ENCODE assay signal across 10 cellular contexts in the genomic region with DNA sequence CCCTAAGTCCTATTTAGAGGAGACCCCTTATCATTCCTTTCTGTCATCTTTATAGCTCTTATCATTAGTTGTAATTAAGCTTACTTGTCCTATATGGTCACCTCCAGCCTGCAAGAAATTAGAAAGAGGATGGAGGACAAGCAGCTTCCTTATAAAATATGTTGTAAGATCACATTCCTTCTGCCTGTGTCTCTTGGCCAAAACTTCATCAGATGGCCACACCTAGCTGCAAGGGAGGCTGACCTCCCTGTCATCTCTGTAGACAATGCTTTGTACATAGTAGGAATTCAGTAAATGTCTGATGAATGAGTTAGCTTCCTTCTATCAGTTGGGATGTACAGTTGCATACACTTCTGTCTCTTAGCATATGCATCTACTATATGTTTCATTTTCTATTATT. TPM values are rescaled to one million over a fixed set of nuclear protein-coding genes. Genes with fewer than 3 reads are reported as not detected.
DNase-seq lines count a peak whose midpoint lies in the region; ATAC-seq and TF ChIP-seq lines count a peak whose summit lies in the region.
"Had no signal": no experiment of that assay in that cellular context is flagged by ENCODE, and none has a peak within 500 bp of the region (broad histone marks: within the 10 kb centered on the region; RNA-seq: fewer than 3 reads in every experiment).

No MANE protein-coding gene starts in this region.

- peak overlapping the region; percentile 93 for H3K4me3 Mint-ChIP-seq in CD4-positive, alpha-beta T cell
- H3K4me3 Mint-ChIP-seq in mesothelial cell of epicardium, result peak overlapping the region; percentile 77

- no peak overlapping the region for H4K8ac ChIP-seq in IMR-90 (ENCODE audit: low read depth in 2 of 2, low read length in 2 of 2)

- H4K20me1 ChIP-seq in IMR-90 (ENCODE audit: insufficient read depth, low read length) (peaks cover 5% of the 10 kb centered on the region; the same call in 1 of the 2 replicates), mammary epithelial cell (ENCODE audit: insufficient read depth, low read length) (no peaks in the 10 kb centered on the region)

- no peak overlapping the region for H3K4ac ChIP-seq in IMR-90 (ENCODE audit: low read depth, low read length)

- TF ChIP-seq RAD21 in IMR-90 (IDR thresholded peaks at IDR 0.05; ENCODE audit: low read length), result no peak

- H3K27ac Mint-ChIP-seq in CD4-positive, alpha-beta T cell, result peak overlapping the region; percentile 88
- peak overlapping the region; percentile 77 for H3K27ac Mint-ChIP-seq in mesothelial cell of epicardium

- H2BK5ac ChIP-seq in IMR-90 (ENCODE audit: low read depth, low read length, poor library complexity, severe bottlenecking), result no peak overlapping the region

- CTCF ChIA-PET in CD4-positive, alpha-beta T cell (lab: Charles Lee), result no interaction called here
- CTCF ChIA-PET in IMR-90 (lab: Yijun Ruan, JAX) (interaction anchor here (0.6 kb wide), 1 partner anchor 144 kb away, joined by 3 read pairs; no protein-coding TSS in a partner anchor), mammary epithelial cell (lab: Charles Lee; ENCODE audit: low non-redundant PET) (interaction anchor here (0.6 kb wide), 1 partner anchor 57 kb away, joined by 3 read pairs; a partner anchor contains a TSS)

- peaks cover 77% of the 10 kb centered on the region for H3K36me3 Mint-ChIP-seq in CD4-positive, alpha-beta T cell (ENCODE audit: low read depth)
- H3K36me3 Mint-ChIP-seq in mesothelial cell of epicardium, result peaks cover 44% of the 10 kb centered on the region

- H3K9me3 Mint-ChIP-seq in CD4-positive, alpha-beta T cell, result no peaks in the 10 kb centered on the region
- peaks cover 8% of the 10 kb centered on the region for H3K9me3 Mint-ChIP-seq in mesothelial cell of epicardium

- no peak overlapping the region for H2AK5ac ChIP-seq in IMR-90 (ENCODE audit: low read depth, low read length)

- H2AK9ac ChIP-seq in IMR-90 (replicated peaks; ENCODE audit: low read depth, low read length, poor library complexity), result no peak overlapping the region

- no peak overlapping the region for H2AFZ ChIP-seq in IMR-90 (replicated peaks; ENCODE audit: low read length, poor library complexity)
- no peak overlapping the region for H2AFZ ChIP-seq in mammary epithelial cell (ENCODE audit: low read depth, low read length)

- TF ChIP-seq POLR2A in IMR-90 (IDR thresholded peaks at IDR 0.05; ENCODE audit: low read depth, low read length), result no peak
- no peak for TF ChIP-seq POLR2A in adrenal gland (IDR thresholded peaks at IDR 0.05)

- no peak overlapping the region for H3K14ac ChIP-seq in IMR-90 (replicated peaks; ENCODE audit: low read depth, low read length)

- no peak overlapping the region for H2BK15ac ChIP-seq in IMR-90 (ENCODE audit: low read depth, low read length)

- H3K9me1 ChIP-seq in IMR-90 (ENCODE audit: insufficient read depth, low read length), result peaks cover 7% of the 10 kb centered on the region

- H3K18ac ChIP-seq in IMR-90 (ENCODE audit: low read depth, low read length), result no peak overlapping the region

- dilution Hi-C loops in IMR-90 (cut with HindIII; ENCODE audit: low sequenced_read_pairs, unreplicated experiment) (no loop called here), mammary epithelial cell (cut with HindIII; ENCODE audit: low sequenced_read_pairs) (loop anchor here (25.0 kb wide), 1 partner anchor 164 kb away; no protein-coding TSS in a partner anchor)

- H3K36me3 ChIP-seq in IMR-90 (ENCODE audit: control insufficient read depth, insufficient read depth, low read length) (peaks cover 31% of the 10 kb centered on the region), mammary epithelial cell (ENCODE audit: insufficient read depth, low read length) (peaks cover 39% of the 10 kb centered on the region), adrenal gland (replicated peaks in 1 of 2) (peaks cover 0 to 51% of the 10 kb centered on the region in 2 donors)

- no peak for TF ChIP-seq CTCF in CD4-positive, alpha-beta T cell (IDR thresholded peaks at IDR 0.05)
- TF ChIP-seq CTCF in IMR-90 (conservative IDR thresholded peaks at IDR 0.05; ENCODE audit: low read depth, low read length) (no peak), mammary epithelial cell (conservative IDR thresholded peaks at IDR 0.05 in 1 of 2, IDR thresholded peaks at IDR 0.05 in 1 of 2; ENCODE audit: extremely low read depth in 1 of 2, insufficient read depth in 1 of 2, low read depth in 1 of 2, low read length in 2 of 2) (no peak), mesothelial cell of epicardium (IDR thresholded peaks at IDR 0.05; ENCODE audit: unreplicated experiment) (no peak), adrenal gland (IDR thresholded peaks at IDR 0.05) (no peak)

- H3K56ac ChIP-seq in IMR-90 (ENCODE audit: extremely low read depth, insufficient read depth, low read length), result no peak overlapping the region

- intact Hi-C loops in CD4-positive, alpha-beta T cell (cut with DNase I, micrococcal nuclease), result no loop called here
- intact Hi-C loops in IMR-90 (cut with micrococcal nuclease) (no loop called here), mammary epithelial cell (cut with micrococcal nuclease) (no loop called here), adrenal gland (cut with DNase I) (no loop called here)

- peaks cover 50% of the 10 kb centered on the region for H3K4me1 Mint-ChIP-seq in CD4-positive, alpha-beta T cell (ENCODE audit: low read depth)
- peaks cover 18% of the 10 kb centered on the region for H3K4me1 Mint-ChIP-seq in mesothelial cell of epicardium

- H3K9me3 ChIP-seq in CD4-positive, alpha-beta T cell (ENCODE audit: control insufficient read depth, low read length), result no peaks in the 10 kb centered on the region
- H3K9me3 ChIP-seq in IMR-90 (ENCODE audit: control insufficient read depth, insufficient read depth, low read length) (no peaks in the 10 kb centered on the region), mammary epithelial cell (replicated peaks; ENCODE audit: insufficient read depth, low read length) (no peaks in the 10 kb centered on the region), adrenal gland (replicated peaks in 1 of 3) (no peaks in the 10 kb centered on the region)

- in situ Hi-C loops in IMR-90 (cut with MboI; ENCODE audit: low sequenced_read_pairs) (no loop called here), mammary epithelial cell (cut with MboI; ENCODE audit: low sequenced_read_pairs in 2 of 2) (no loop called here)

- H3K27ac ChIP-seq in CD4-positive, alpha-beta T cell (ENCODE audit: low read depth, low read length), result no peak overlapping the region
- H3K27ac ChIP-seq in IMR-90 (ENCODE audit: insufficient read depth, low read length) (no peak overlapping the region), mammary epithelial cell (ENCODE audit: insufficient read depth, low read depth, low read length) (no peak overlapping the region), adrenal gland (no peak overlapping the region)
- H3K27ac ChIP-seq: brain microvascular endothelial cell had no signal

- H2BK20ac ChIP-seq in IMR-90 (ENCODE audit: low read depth, low read length), result no peak overlapping the region

- no peaks in the 10 kb centered on the region for H3K27me3 ChIP-seq in CD4-positive, alpha-beta T cell (ENCODE audit: control insufficient read depth, insufficient read depth, low read length)
- H3K27me3 ChIP-seq in IMR-90 (ENCODE audit: control insufficient read depth, insufficient read depth, low read length), result no peaks in the 10 kb centered on the region
- H3K27me3 ChIP-seq in mammary epithelial cell (ENCODE audit: insufficient read depth, low read length), result no peaks in the 10 kb centered on the region
- no peaks in the 10 kb centered on the region for H3K27me3 ChIP-seq in adrenal gland
- H3K27me3 ChIP-seq: brain microvascular endothelial cell had no signal

- no peak overlapping the region for H2BK120ac ChIP-seq in IMR-90 (ENCODE audit: low read depth, low read length)

- H3K23ac ChIP-seq in IMR-90 (ENCODE audit: low read depth, low read length), result peak overlapping the region; percentile 48

- H3K79me1 ChIP-seq in IMR-90 (ENCODE audit: low read depth in 1 of 2, low read length in 2 of 2), result peaks cover 30 to 54% of the 10 kb centered on the region in 2 experiments

- H3K4me1 ChIP-seq in IMR-90 (ENCODE audit: control insufficient read depth, insufficient read depth, low read length), result peaks cover 6% of the 10 kb centered on the region; the same call in 1 of the 2 replicates
- peaks cover 22% of the 10 kb centered on the region for H3K4me1 ChIP-seq in mammary epithelial cell (ENCODE audit: insufficient read depth, low read length)
- peaks cover 13 to 20% of the 10 kb centered on the region in 2 donors for H3K4me1 ChIP-seq in adrenal gland (replicated peaks in 1 of 2)

- H3K4me2 ChIP-seq in IMR-90 (ENCODE audit: low read depth, low read length) (no peak overlapping the region), mammary epithelial cell (ENCODE audit: insufficient read depth, low read depth, low read length) (peak overlapping the region; percentile 89)

- H3K79me2 ChIP-seq in mammary epithelial cell (ENCODE audit: insufficient read depth, low read length), result peaks cover 83% of the 10 kb centered on the region

- POLR2A ChIA-PET in CD4-positive, alpha-beta T cell (lab: Charles Lee), result interaction anchor here (0.6 to 1.3 kb wide), 3 partner anchors 35 to 586 kb away, joined by 3 to 5 read pairs (median 4); no protein-coding TSS in a partner anchor
- POLR2A ChIA-PET in IMR-90 (lab: Charles Lee; ENCODE audit: unreplicated experiment), result no interaction called here

- no peak for DNase-seq in CD4-positive, alpha-beta T cell
- DNase-seq in IMR-90 (no peak), mammary epithelial cell (peak; percentile 49), mesothelial cell of epicardium (ENCODE audit: low spot score in 2 of 2, unreplicated experiment in 2 of 2) (no peak), DMS 273 treated with DMSO at 0.1 percent for 48 hours (lab: John Stamatoyannopoulos, UW) (no peak), NCI-H748 (lab: John Stamatoyannopoulos, UW; ENCODE audit: unreplicated experiment) (no peak), adrenal gland (no peak)
- DNase-seq: brain microvascular endothelial cell, NCI-H69 had no signal

- ATAC-seq in CD4-positive, alpha-beta T cell (ENCODE audit: poor library complexity), result no peak
- ATAC-seq in IMR-90 (ENCODE audit: low read depth) (no peak), HG03196 (IDR thresholded peaks at IDR 0.05; ENCODE audit: unreplicated experiment) (no peak)

- H4K5ac ChIP-seq in IMR-90 (ENCODE audit: low read depth, low read length), result no peak overlapping the region

- H3K4me3 ChIP-seq in IMR-90 (ENCODE audit: insufficient read depth, low read depth, low read length) (no peak overlapping the region), mammary epithelial cell (replicated peaks in 1 of 3; ENCODE audit: insufficient read depth in 1 of 3, low read depth in 2 of 3, low read length in 3 of 3) (peak overlapping the region in 2 of 3 experiments; percentile 78 to 84), adrenal gland (no peak overlapping the region)

- BruUV-seq in IMR-90 (replicated peaks; lab: Mats Ljungman, UMichigan) (no TSS peak), mammary epithelial cell (replicated peaks; lab: Mats Ljungman, UMichigan) (no TSS peak)

- H3K9ac ChIP-seq in IMR-90 (ENCODE audit: low read depth, low read length), result no peak overlapping the region
- no peak overlapping the region for H3K9ac ChIP-seq in mammary epithelial cell (ENCODE audit: insufficient read depth, low read length)

- H3K27me3 Mint-ChIP-seq in CD4-positive, alpha-beta T cell, result no peaks in the 10 kb centered on the region
- no peaks in the 10 kb centered on the region for H3K27me3 Mint-ChIP-seq in mesothelial cell of epicardium (ENCODE audit: low read depth)

- H4K91ac ChIP-seq in IMR-90 (ENCODE audit: insufficient read depth, low read depth, low read length), result no peak overlapping the region

RNA-seq across cellular contexts. Expression of a gene that starts 1.9 kb away (rescaled TPM):
- 10 to 100 TPM; 57.8 to 66.7 TPM for total RNA-seq in CD4-positive, alpha-beta T cell
- total RNA-seq in IMR-90 (2012; rRNA removed), result 12.9 and 19.2 TPM in 2 replicates
- polyA plus RNA-seq in IMR-90 (2012; rRNA removed), result 6.0 and 8.3 TPM in 2 replicates
- 2.3 and 6.1 TPM in 2 replicates for polyA plus RNA-seq in IMR-90 (2012; cell fraction: cytosol; rRNA removed)
- polyA plus RNA-seq in IMR-90 (2012; cell fraction: nucleus; rRNA removed; ENCODE audit: low replicate concordance), result 5.9 and 8.4 TPM in 2 replicates
- 10 to 100 TPM; 48.0 to 76.8 TPM for total RNA-seq in mammary epithelial cell
- polyA plus RNA-seq in mammary epithelial cell, result 6.5 TPM
- 19.2 TPM for polyA minus RNA-seq in mammary epithelial cell
- total RNA-seq in mesothelial cell of epicardium, result 38.5 to 41.7 TPM (median 39.7 TPM) in 3 replicates
- total RNA-seq in adrenal gland, result 100 to 1,000 TPM in 1 of 8 donors, 10 to 100 TPM in 7; 46.0 to 152 (median 61.8) TPM
- 10 to 100 TPM; 20.6 to 62.3 (median 21.5) TPM for polyA plus RNA-seq in adrenal gland

RNA-seq across cellular contexts. Expression of a gene that starts 2.0 kb away (rescaled TPM):
- 10 to 100 TPM; 11.3 to 13.0 TPM for total RNA-seq in CD4-positive, alpha-beta T cell
- total RNA-seq in IMR-90 (2012; rRNA removed) (6.8 and 7.2 TPM in 2 replicates), mammary epithelial cell (10 to 100 TPM; 12.2 to 21.2 TPM), mesothelial cell of epicardium (27.0 to 31.6 TPM (median 29.2 TPM) in 3 replicates), adrenal gland (10 to 100 TPM; 10.3 to 72.6 (median 34.0) TPM)
- polyA plus RNA-seq in IMR-90 (2012; rRNA removed) (12.0 and 12.1 TPM in 2 replicates), mammary epithelial cell (20.0 TPM), adrenal gland (10 to 100 TPM; 42.0 to 57.9 (median 46.7) TPM)
- polyA plus RNA-seq in IMR-90 (2012; cell fraction: cytosol; rRNA removed), result 10.1 and 14.0 TPM in 2 replicates
- polyA plus RNA-seq in IMR-90 (2012; cell fraction: nucleus; rRNA removed; ENCODE audit: low replicate concordance), result 12.9 and 28.1 TPM in 2 replicates
- polyA minus RNA-seq in mammary epithelial cell, result 6.3 TPM

RNA-seq across cellular contexts. Expression of a gene that starts 56.6 kb away (rescaled TPM):
- not detected for total RNA-seq in CD4-positive, alpha-beta T cell
- 5.2 and 5.8 TPM in 2 replicates for total RNA-seq in IMR-90 (2012; rRNA removed)
- 5.5 and 6.1 TPM in 2 replicates for polyA plus RNA-seq in IMR-90 (2012; rRNA removed)
- 2.7 and 7.4 TPM in 2 replicates for polyA plus RNA-seq in IMR-90 (2012; cell fraction: cytosol; rRNA removed)
- polyA plus RNA-seq in IMR-90 (2012; cell fraction: nucleus; rRNA removed; ENCODE audit: low replicate concordance), result 2.3 and 3.4 TPM in 2 replicates
- total RNA-seq in mammary epithelial cell, result 10 to 100 TPM; 44.9 to 73.7 TPM
- polyA plus RNA-seq in mammary epithelial cell, result 70.6 TPM
- polyA minus RNA-seq in mammary epithelial cell, result 27.4 TPM
- total RNA-seq in mesothelial cell of epicardium, result 3.8 to 4.6 TPM (median 4.5 TPM) in 3 replicates
- 1 to 10 TPM; 1.0 to 4.0 (median 2.2) TPM for total RNA-seq in adrenal gland
- under 1 TPM; 0.17 to 0.68 (median 0.32) TPM for polyA plus RNA-seq in adrenal gland

Comparison
In these comparisons a context has a peak if more than half of its experiments do, and no peak if none do; other contexts are left out.
1. H3K4me3 ChIP-seq: peak in mammary epithelial cell (2 of 3); none in IMR-90 (single experiment) and adrenal gland (0 of 4).